8 cellular contexts compared by ENCODE assay signal in the genomic region with DNA sequence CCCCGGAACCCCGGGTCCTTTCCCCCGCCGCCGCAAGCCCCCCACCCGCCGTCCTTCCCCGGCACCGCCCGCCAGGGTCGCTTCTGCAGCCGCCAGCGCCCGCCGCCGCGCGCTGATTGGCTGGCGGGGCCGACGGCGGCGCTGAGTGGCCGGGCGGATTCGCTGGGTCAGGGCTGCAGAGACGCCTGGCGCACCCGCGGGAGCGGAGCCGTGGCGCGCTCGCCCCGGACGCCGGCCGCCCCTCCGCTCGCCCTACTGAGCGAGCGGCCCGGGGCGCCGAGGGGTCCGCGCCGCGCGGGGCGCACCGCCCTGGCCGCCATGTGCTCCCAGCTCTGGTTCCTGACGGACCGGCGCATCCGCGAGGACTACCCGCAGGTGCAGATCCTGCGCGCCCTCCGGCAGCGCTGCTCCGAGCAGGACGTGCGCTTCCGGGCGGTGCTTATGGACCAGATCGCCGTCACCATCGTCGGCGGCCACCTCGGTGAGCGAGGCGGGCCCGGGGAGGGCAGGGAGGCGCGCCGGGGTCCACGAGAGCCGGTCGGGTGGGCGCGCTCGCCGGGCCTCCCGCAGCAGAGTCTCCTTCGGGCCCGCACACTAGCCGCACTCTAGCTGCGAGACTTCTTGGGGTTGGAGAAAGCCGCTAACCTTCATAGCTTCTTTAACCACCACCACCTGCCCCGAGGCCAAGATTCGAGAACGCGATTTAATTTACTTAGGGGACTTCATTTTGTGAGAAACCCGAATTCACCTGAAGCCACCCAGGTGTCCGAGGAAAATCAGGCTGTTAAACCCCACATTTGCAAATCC. TPM values are rescaled to one million over a fixed set of nuclear protein-coding genes. Genes with fewer than 3 reads are reported as not detected.
A peak's percentile ranks its signal among the peaks of the same experiment; 100 is the strongest.
DNase-seq lines count a peak whose midpoint lies in the region; ATAC-seq and TF ChIP-seq lines count a peak whose summit lies in the region.

A gene with protein sequence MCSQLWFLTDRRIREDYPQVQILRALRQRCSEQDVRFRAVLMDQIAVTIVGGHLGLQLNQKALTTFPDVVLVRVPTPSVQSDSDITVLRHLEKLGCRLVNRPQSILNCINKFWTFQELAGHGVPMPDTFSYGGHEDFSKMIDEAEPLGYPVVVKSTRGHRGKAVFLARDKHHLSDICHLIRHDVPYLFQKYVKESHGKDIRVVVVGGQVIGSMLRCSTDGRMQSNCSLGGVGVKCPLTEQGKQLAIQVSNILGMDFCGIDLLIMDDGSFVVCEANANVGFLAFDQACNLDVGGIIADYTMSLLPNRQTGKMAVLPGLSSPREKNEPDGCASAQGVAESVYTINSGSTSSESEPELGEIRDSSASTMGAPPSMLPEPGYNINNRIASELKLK (plus strand): TSS at position 176 of the 807 bp plus-strand sequence. CDS start 143 bp downstream, at position 319.

- ATAC-seq in HCT116 = peak; percentile 95

- peak within 1 kb of the TSS; percentile 85 for H3K4me2 ChIP-seq in HCT116 (ENCODE audit: low read length)

- no peaks in the 10 kb centered on the region for H3K9me2 ChIP-seq in HCT116 (ENCODE audit: insufficient read depth)

- RAD21 ChIA-PET in HCT116 (lab: Charles Lee; ENCODE audit: low non-redundant PET in 1 of 2, low total read pairs in 2 of 2, uncharacterized antibody in 2 of 2, unreplicated experiment in 2 of 2) = no interaction called here

- CTCF ChIA-PET in HCT116 (lab: Charles Lee) = no interaction called here

- H4K20me1 ChIP-seq in HCT116 (ENCODE audit: insufficient read depth) = no peaks in the 10 kb centered on the region

- H3K9ac ChIP-seq in HCT116 (ENCODE audit: low read length) = peak within 1 kb of the TSS; percentile 37
- H3K9ac ChIP-seq in liver (ENCODE audit: low read depth in 1 of 2, low read length in 2 of 2) = no peak within 1 kb of the TSS

- H3K27me3 ChIP-seq in HCT116 (ENCODE audit: insufficient read depth, low read length) (no peaks in the 10 kb centered on the region), liver (ENCODE audit: control insufficient read depth in 4 of 4, insufficient read depth in 4 of 4, low read length in 3 of 4) (peaks cover 0 to 5% (median 2%) of the 10 kb centered on the region in 4 donors)

- TF ChIP-seq CTCF in GM12875 (IDR thresholded peaks at IDR 0.05; ENCODE audit: borderline replicate concordance, insufficient read depth, low read depth, low read length) (no peak), HCT116 (IDR thresholded peaks at IDR 0.05 in 2 of 3, conservative IDR thresholded peaks at IDR 0.05 in 1 of 3; ENCODE audit: borderline replicate concordance in 1 of 3, insufficient read depth in 1 of 3, low read depth in 2 of 3, low read length in 2 of 3) (no peak), choroid plexus epithelial cell (conservative IDR thresholded peaks at IDR 0.05; ENCODE audit: low read depth, low read length) (no peak), liver (IDR thresholded peaks at IDR 0.05; ENCODE audit: low read depth, low read length, missing input control) (no peak)

- POLR2A ChIA-PET in HCT116 (lab: Charles Lee) = no interaction called here

- TF ChIP-seq RAD21 in HCT116 (IDR thresholded peaks at IDR 0.05; ENCODE audit: low read depth) (no peak), liver (IDR thresholded peaks at IDR 0.05) (no peak)

- TF ChIP-seq POLR2A in HCT116 (IDR thresholded peaks at IDR 0.05; ENCODE audit: borderline replicate concordance, extremely low read depth, insufficient read depth, insufficient read length) = no peak

- H3K9me3 ChIP-seq in HCT116 (ENCODE audit: control insufficient read depth in 1 of 2, insufficient read depth in 1 of 2, low read depth in 1 of 2, low read length in 2 of 2) = no peaks in the 10 kb centered on the region
- H3K9me3 ChIP-seq in liver (ENCODE audit: control insufficient read depth in 4 of 4, low read length in 3 of 4) = no peaks in the 10 kb centered on the region

- H3K4me1 ChIP-seq in HCT116 (ENCODE audit: control insufficient read depth in 1 of 2, insufficient read depth in 2 of 2, low read length in 2 of 2) (peaks cover 0 to 25% of the 10 kb centered on the region in 2 experiments; a peak in 3 of 4 replicates), liver (ENCODE audit: control insufficient read depth in 4 of 4, insufficient read depth in 4 of 4, low read length in 3 of 4) (peaks cover 6 to 14% (median 10%) of the 10 kb centered on the region in 4 donors)

- intact Hi-C loops in HCT116 (cut with micrococcal nuclease) = no loop called here

- peak within 1 kb of the TSS; percentile 45 for H2AFZ ChIP-seq in HCT116 (ENCODE audit: low read depth, low read length, poor library complexity, severe bottlenecking)

- peak within 1 kb of the TSS; percentile 53 for H3K4me3 ChIP-seq in GM12875 (ENCODE audit: low read depth, low read length)
- peak within 1 kb of the TSS; percentile 45 to 61 for H3K4me3 ChIP-seq in HCT116 (replicated peaks in 1 of 2; ENCODE audit: low read depth in 1 of 2, low read length in 2 of 2)
- peak within 1 kb of the TSS; percentile 23 for H3K4me3 ChIP-seq in choroid plexus epithelial cell (ENCODE audit: low read depth, low read length)
- peak within 1 kb of the TSS; percentile 35 to 83 (median 49) for H3K4me3 ChIP-seq in liver (ENCODE audit: low read depth in 1 of 3, low read length in 3 of 3)

- DNase-seq in HCT116 (ENCODE audit: low read depth, low spot score) (no peak), NCI-H1105 (lab: John Stamatoyannopoulos, UW) (peak; percentile 80), UCSD-AML1 (lab: John Stamatoyannopoulos, UW; ENCODE audit: unreplicated experiment) (peak; percentile 49), choroid plexus epithelial cell (ENCODE audit: low read depth) (no peak), NK-92 (lab: John Stamatoyannopoulos, UW; ENCODE audit: unreplicated experiment) (no peak)
- peak; percentile 28 to 41 for DNase-seq in stimulated activated CD4-positive, alpha-beta T cell treated with anti-CD3 and anti-CD28 coated beads, Interleukin-4, amount 100 ng/mL, for 48 hours (ENCODE audit: low read depth in 2 of 2)

- H3K79me2 ChIP-seq in HCT116 (ENCODE audit: insufficient read depth, low read length) = no peaks in the 10 kb centered on the region

- H3K36me3 ChIP-seq in HCT116 (ENCODE audit: control insufficient read depth in 1 of 2, insufficient read depth in 2 of 2, low read length in 2 of 2) (no peaks in the 10 kb centered on the region), liver (ENCODE audit: control insufficient read depth in 4 of 4, insufficient read depth in 3 of 4, low read depth in 1 of 4, low read length in 3 of 4) (no peaks in the 10 kb centered on the region)

- no TSS peak for BruUV-seq in HCT116 (replicated peaks; lab: Mats Ljungman, UMichigan)

- 2% methylated on average over 100 of the region's 100 CpGs for WGBS in liver

- H3K27ac ChIP-seq in HCT116 (ENCODE audit: low read depth, low read length) (peak within 1 kb of the TSS; percentile 29; the same call in 1 of the 2 replicates), liver (ENCODE audit: low read depth in 1 of 2, low read length in 2 of 2) (no peak within 1 kb of the TSS)

TF ChIP-seq in HCT116, 20 proteins besides CTCF, POLR2A, EP300 and RAD21 (continues in another document):
- TF ChIP-seq, protein P1, sequence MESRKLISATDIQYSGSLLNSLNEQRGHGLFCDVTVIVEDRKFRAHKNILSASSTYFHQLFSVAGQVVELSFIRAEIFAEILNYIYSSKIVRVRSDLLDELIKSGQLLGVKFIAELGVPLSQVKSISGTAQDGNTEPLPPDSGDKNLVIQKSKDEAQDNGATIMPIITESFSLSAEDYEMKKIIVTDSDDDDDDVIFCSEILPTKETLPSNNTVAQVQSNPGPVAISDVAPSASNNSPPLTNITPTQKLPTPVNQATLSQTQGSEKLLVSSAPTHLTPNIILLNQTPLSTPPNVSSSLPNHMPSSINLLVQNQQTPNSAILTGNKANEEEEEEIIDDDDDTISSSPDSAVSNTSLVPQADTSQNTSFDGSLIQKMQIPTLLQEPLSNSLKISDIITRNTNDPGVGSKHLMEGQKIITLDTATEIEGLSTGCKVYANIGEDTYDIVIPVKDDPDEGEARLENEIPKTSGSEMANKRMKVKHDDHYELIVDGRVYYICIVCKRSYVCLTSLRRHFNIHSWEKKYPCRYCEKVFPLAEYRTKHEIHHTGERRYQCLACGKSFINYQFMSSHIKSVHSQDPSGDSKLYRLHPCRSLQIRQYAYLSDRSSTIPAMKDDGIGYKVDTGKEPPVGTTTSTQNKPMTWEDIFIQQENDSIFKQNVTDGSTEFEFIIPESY (IDR thresholded peaks at IDR 0.05; ENCODE audit: extremely low read depth, insufficient replicate concordance, low read length) = no peak
- no peak for TF ChIP-seq FOSL1 (IDR thresholded peaks at IDR 0.05; ENCODE audit: low read depth)
- no peak for TF ChIP-seq EZH2 (IDR thresholded peaks at IDR 0.05)
- TF ChIP-seq ZNF274 (IDR thresholded peaks at IDR 0.05; ENCODE audit: low read depth, low read length) = no peak
- no peak for TF ChIP-seq YY1 (IDR thresholded peaks at IDR 0.05; ENCODE audit: extremely low read depth, insufficient replicate concordance, low read depth, low read length)
- peak; percentile 46; the same call in 1 of the 2 replicates for TF ChIP-seq POLR2AphosphoS5 (IDR thresholded peaks at IDR 0.05; ENCODE audit: low read depth, low read length)

TF ChIP-seq in liver, 16 proteins besides CTCF, POLR2A, EP300 and RAD21 (continues in another document):
- TF ChIP-seq, protein P2, sequence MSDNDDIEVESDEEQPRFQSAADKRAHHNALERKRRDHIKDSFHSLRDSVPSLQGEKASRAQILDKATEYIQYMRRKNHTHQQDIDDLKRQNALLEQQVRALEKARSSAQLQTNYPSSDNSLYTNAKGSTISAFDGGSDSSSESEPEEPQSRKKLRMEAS (IDR thresholded peaks at IDR 0.05) = no peak
- no peak for TF ChIP-seq EGR1 (IDR thresholded peaks at IDR 0.05; ENCODE audit: low read depth in 2 of 2)
- TF ChIP-seq TAF1 (conservative IDR thresholded peaks at IDR 0.05) = no peak
- TF ChIP-seq, protein P3, sequence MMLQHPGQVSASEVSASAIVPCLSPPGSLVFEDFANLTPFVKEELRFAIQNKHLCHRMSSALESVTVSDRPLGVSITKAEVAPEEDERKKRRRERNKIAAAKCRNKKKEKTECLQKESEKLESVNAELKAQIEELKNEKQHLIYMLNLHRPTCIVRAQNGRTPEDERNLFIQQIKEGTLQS (IDR thresholded peaks at IDR 0.05) = no peak
- TF ChIP-seq FOXA1 (IDR thresholded peaks at IDR 0.05) = no peak
- no peak for TF ChIP-seq JUND (IDR thresholded peaks at IDR 0.05)
- no peak for TF ChIP-seq GABPA (IDR thresholded peaks at IDR 0.05 in 1 of 2, conservative IDR thresholded peaks at IDR 0.05 in 1 of 2)
- no peak for TF ChIP-seq RXRA (IDR thresholded peaks at IDR 0.05)
- no peak for TF ChIP-seq HNF4G (IDR thresholded peaks at IDR 0.05)

RNA-seq across cellular contexts. Expression of the gene that starts here (rescaled TPM):
- total RNA-seq in HCT116 (2021; ENCODE audit: unreplicated experiment) = 4.9 TPM
- polyA plus RNA-seq in HCT116 (2012) = 3.7 and 5.1 TPM in 2 replicates
- total RNA-seq in liver = under 1 TPM; 0.08 to 0.09 TPM
- polyA plus RNA-seq in liver = under 1 TPM; 0.03 to 0.07 TPM

Comparison
In these comparisons a context has a peak if more than half of its experiments do, and no peak if none do; other contexts are left out.
1. DNase-seq: peak in NCI-H1105 (single experiment), UCSD-AML1 (single experiment) and stimulated activated CD4-positive, alpha-beta T cell treated with anti-CD3 and anti-CD28 coated beads, Interleukin-4, amount 100 ng/mL, for 48 hours (2 of 2); none in HCT116 (single experiment), choroid plexus epithelial cell (single experiment) and NK-92 (single experiment).
2. Peak in every context shown above with its lines, with median percentiles within 50 percentile points of each other: H3K4me3 ChIP-seq.